Comparison of ENCODE assay signal across 21 cellular contexts in the genomic region with DNA sequence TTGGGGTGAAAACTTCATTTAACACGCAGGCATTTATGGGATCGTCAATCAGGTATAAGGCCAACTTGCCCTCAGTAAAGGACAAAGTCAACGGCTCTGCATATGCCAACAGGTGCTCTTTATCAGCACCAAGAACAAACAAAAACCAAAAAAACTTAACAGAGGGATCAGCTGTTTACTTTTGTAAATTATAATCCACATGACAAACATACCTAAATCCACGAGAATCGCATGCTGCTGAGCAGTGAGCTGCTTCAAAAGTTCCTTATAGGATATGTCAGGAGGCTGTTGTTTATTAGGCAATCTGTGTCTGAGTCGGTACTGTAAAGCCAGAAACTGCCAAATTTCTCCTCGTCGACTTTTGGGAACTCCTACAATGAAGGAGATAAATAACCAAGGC.
"Had no signal": no experiment of that assay in that cellular context is flagged by ENCODE, and none has a peak within 500 bp of the region (broad histone marks: within the 10 kb centered on the region; RNA-seq: fewer than 3 reads in every experiment).

No MANE protein-coding gene starts in this region.

- H3K27ac Mint-ChIP-seq: activated B cell treated with CpG ODN at 0.5 μM for 24 hours; activated CD4-positive, alpha-beta T cell treated with anti-CD3 and anti-CD28 coated beads for 36 hours; activated naive CD8-positive, alpha-beta T cell treated with anti-CD3 and anti-CD28 coated beads, Interleukin-2, amount 50 U/mL, for 24 hours had no signal

- H3K9me3 ChIP-seq: gastroesophageal sphincter, left lung, prostate gland, spleen, thyroid gland had no signal

- H3K4me3 Mint-ChIP-seq: activated B cell treated with CpG ODN at 0.5 μM for 24 hours; activated CD4-positive, alpha-beta T cell treated with anti-CD3 and anti-CD28 coated beads for 36 hours; activated naive CD8-positive, alpha-beta T cell treated with anti-CD3 and anti-CD28 coated beads, Interleukin-2, amount 50 U/mL, for 24 hours; naive thymus-derived CD8-positive, alpha-beta T cell had no signal

- H3K27me3 Mint-ChIP-seq: activated B cell treated with CpG ODN at 0.5 μM for 24 hours; activated CD4-positive, alpha-beta T cell treated with anti-CD3 and anti-CD28 coated beads for 36 hours; activated naive CD8-positive, alpha-beta T cell treated with anti-CD3 and anti-CD28 coated beads, Interleukin-2, amount 50 U/mL, for 24 hours; naive thymus-derived CD8-positive, alpha-beta T cell had no signal

- H3K27me3 ChIP-seq: gastroesophageal sphincter, left lung, spleen, thyroid gland had no signal

- H3K36me3 ChIP-seq: left lung, prostate gland had no signal

- ATAC-seq: activated CD4-positive, alpha-beta T cell treated with anti-CD3 and anti-CD28 coated beads for 36 hours; gastroesophageal sphincter; left lung; naive thymus-derived CD8-positive, alpha-beta T cell had no signal

- H3K27ac ChIP-seq: gastroesophageal sphincter, left lung, prostate gland, thyroid gland had no signal

- H3K9me3 Mint-ChIP-seq: activated B cell treated with CpG ODN at 0.5 μM for 24 hours had no signal

- H3K4me3 ChIP-seq: gastroesophageal sphincter, left lung, prostate gland, spleen, thyroid gland had no signal

- H3K4me1 ChIP-seq: gastroesophageal sphincter, left lung, prostate gland, thyroid gland had no signal

- DNase-seq: activated B cell treated with CpG ODN at 0.5 μM for 24 hours; activated CD4-positive, alpha-beta T cell treated with anti-CD3 and anti-CD28 coated beads for 36 hours; activated CD4-positive, alpha-beta T cell treated with anti-CD3 and anti-CD28 coated beads, Interleukin-2, amount 50 U/mL, for 4 hours; activated gamma-delta T cell; activated naive CD4-positive, alpha-beta T cell treated with anti-CD3 and anti-CD28 coated beads, Interleukin-2, amount 50 U/mL, for 16 hours; activated naive CD8-positive, alpha-beta T cell treated with anti-CD3 and anti-CD28 coated beads, Interleukin-2, amount 50 U/mL, for 24 hours; central memory CD4-positive, alpha-beta T cell; dermis blood vessel endothelial cell; effector CD8-positive, alpha-beta T cell; head of caudate nucleus; hypothalamus; left lung; naive thymus-derived CD8-positive, alpha-beta T cell; spleen; stimulated activated CD4-positive, alpha-beta T cell treated with anti-CD3 and anti-CD28 coated beads, Interleukin-4, amount 100 ng/mL, for 24 hours; stimulated activated naive CD4-positive, alpha-beta T cell treated with Interleukin-2 at 50 U/mL for 16 hours; substantia nigra; T-helper 9 cell; thyroid gland had no signal
